Comparison of ENCODE assay signal across 7 cellular contexts in genomic region chr20:58236612-58237317, GRCh38. TPM values are rescaled to one million over a fixed set of nuclear protein-coding genes. Genes with fewer than 3 reads are reported as not detected.
A peak's percentile ranks its signal among the peaks of the same experiment; 100 is the strongest.
DNase-seq lines count a peak whose midpoint lies in the region; ATAC-seq, FAIRE-seq and TF ChIP-seq lines count a peak whose summit lies in the region.

No MANE protein-coding gene starts in this region.

- H4K20me1 ChIP-seq in mammary epithelial cell (ENCODE audit: insufficient read depth, low read length): no peaks in the 10 kb centered on the region

- CTCF ChIA-PET in mammary epithelial cell (lab: Charles Lee; ENCODE audit: low non-redundant PET): no interaction called here

- peak overlapping the region; percentile 86 for H3K4me2 ChIP-seq in mammary epithelial cell (ENCODE audit: insufficient read depth, low read depth, low read length)

- DNase-seq in GM12892 (ENCODE audit: insufficient read length) (peak; percentile 64), NCI-H2107 (lab: John Stamatoyannopoulos, UW) (peak; percentile 46), WERI-Rb-1 (peak; percentile 68), mammary epithelial cell (peak; percentile 58), inferior parietal cortex (ENCODE audit: extremely low spot score) (peak; percentile 87), smooth muscle cell of the brain vasculature (ENCODE audit: low read depth, low spot score) (peak; percentile 28)

- H3K9me3 ChIP-seq in WERI-Rb-1 (ENCODE audit: severe bottlenecking) (no peaks in the 10 kb centered on the region), mammary epithelial cell (replicated peaks; ENCODE audit: insufficient read depth, low read length) (no peaks in the 10 kb centered on the region)

- ATAC-seq in HG02852 (IDR thresholded peaks at IDR 0.05; ENCODE audit: unreplicated experiment): peak; percentile 91

- H3K27ac ChIP-seq in WERI-Rb-1 (no peak overlapping the region), mammary epithelial cell (ENCODE audit: insufficient read depth, low read depth, low read length) (peak overlapping the region; percentile 48)

- H3K9ac ChIP-seq in mammary epithelial cell (ENCODE audit: insufficient read depth, low read length): peak overlapping the region; percentile 66

- WGBS in mammary epithelial cell (ENCODE audit: low coverage, missing lambda C conversion rate): 4% methylated on average over 42 of the region's 43 CpGs

- H3K36me3 ChIP-seq in WERI-Rb-1: no peaks in the 10 kb centered on the region
- no peaks in the 10 kb centered on the region for H3K36me3 ChIP-seq in mammary epithelial cell (ENCODE audit: insufficient read depth, low read length)

- peaks cover 55% of the 10 kb centered on the region for H3K27me3 ChIP-seq in WERI-Rb-1 (ENCODE audit: insufficient read depth, low read depth, severe bottlenecking)
- no peaks in the 10 kb centered on the region for H3K27me3 ChIP-seq in mammary epithelial cell (ENCODE audit: insufficient read depth, low read length)

- H3K79me2 ChIP-seq in mammary epithelial cell (ENCODE audit: insufficient read depth, low read length): no peaks in the 10 kb centered on the region

- dilution Hi-C loops in mammary epithelial cell (cut with HindIII; ENCODE audit: low sequenced_read_pairs): loop anchor here (5.0 kb wide), 2 partner anchors 66 to 411 kb away; no protein-coding TSS in a partner anchor

- H3K4me1 ChIP-seq in mammary epithelial cell (ENCODE audit: insufficient read depth, low read length): peaks cover 8% of the 10 kb centered on the region

- TF ChIP-seq CTCF in WERI-Rb-1 (IDR thresholded peaks at IDR 0.05; ENCODE audit: low read depth, low read length) (peak; percentile 90), mammary epithelial cell (conservative IDR thresholded peaks at IDR 0.05 in 1 of 2, IDR thresholded peaks at IDR 0.05 in 1 of 2; ENCODE audit: extremely low read depth in 1 of 2, insufficient read depth in 1 of 2, low read depth in 1 of 2, low read length in 2 of 2) (peak; percentile 92 to 98)

- FAIRE-seq in GM12892 (lab: Jason Lieb, UNC): peak; percentile 78

- TF ChIP-seq POLR2A in GM12892 (IDR thresholded peaks at IDR 0.05; ENCODE audit: low read depth, low read length): no peak

- in situ Hi-C loops in mammary epithelial cell (cut with MboI; ENCODE audit: low sequenced_read_pairs in 2 of 2): loop anchor here (25.0 kb wide), 2 partner anchors 601 to 626 kb away; partner anchors contain the start of genes GNAS (in 1 of the 2) and GNAS-AS1 (in 1 of the 2)

- peak overlapping the region; percentile 89 for H2AFZ ChIP-seq in mammary epithelial cell (ENCODE audit: low read depth, low read length)

- no TSS peak for BruUV-seq in mammary epithelial cell (replicated peaks; lab: Mats Ljungman, UMichigan)

- H3K4me3 ChIP-seq in WERI-Rb-1 (ENCODE audit: low read depth, low read length) (peak overlapping the region; percentile 53), mammary epithelial cell (replicated peaks in 1 of 3; ENCODE audit: insufficient read depth in 1 of 3, low read depth in 2 of 3, low read length in 3 of 3) (peak overlapping the region; percentile 51 to 74 (median 52))

- intact Hi-C loops in mammary epithelial cell (cut with micrococcal nuclease): loop anchor here (1.0 to 5.0 kb wide), 4 partner anchors 71 to 1221 kb away; partner anchors contain the start of gene RAB22A

RNA-seq across cellular contexts. Expression of gene ANKRD60, which starts 8.3 kb away (rescaled TPM):
- polyA plus RNA-seq in GM12892 (2012; ENCODE audit: missing spikeins): not detected
- not detected for total RNA-seq in mammary epithelial cell
- polyA plus RNA-seq in mammary epithelial cell: not detected
- polyA minus RNA-seq in mammary epithelial cell: not detected

Comparison
In these comparisons a context has a peak if more than half of its experiments do, and no peak if none do; other contexts are left out.
1. DNase-seq: peak in every context shown above with its lines; median percentile 87 in inferior parietal cortex; 68 in WERI-Rb-1; 64 in GM12892; 58 in mammary epithelial cell; 46 in NCI-H2107; 28 in smooth muscle cell of the brain vasculature.